ENCODE assay signal across 18 cellular contexts in the genomic region with DNA sequence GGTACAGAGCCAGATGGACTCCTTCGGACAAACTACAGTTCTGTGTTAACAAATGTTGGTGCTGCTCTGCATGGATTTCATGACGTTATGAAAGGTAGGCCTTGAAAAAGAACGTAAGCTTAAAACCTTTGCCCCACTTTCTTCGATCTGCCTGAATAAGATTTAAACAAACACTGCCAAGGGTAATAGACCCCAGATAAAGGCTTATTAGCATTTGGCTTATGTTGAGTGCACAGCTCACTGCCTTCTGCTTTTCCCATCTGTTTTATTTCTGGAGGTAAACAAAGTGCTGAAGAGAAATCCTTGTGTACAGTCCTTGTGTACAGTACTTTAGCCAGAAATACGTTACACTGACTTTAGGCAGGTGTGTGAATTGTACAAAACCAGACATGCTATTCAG. TPM values are rescaled to one million over a fixed set of nuclear protein-coding genes. Genes with fewer than 3 reads are reported as not detected.
DNase-seq lines count a peak whose midpoint lies in the region; TF ChIP-seq lines count a peak whose summit lies in the region.
"Had no signal": no experiment of that assay in that cellular context is flagged by ENCODE, and none has a peak within 500 bp of the region (broad histone marks: within the 10 kb centered on the region; RNA-seq: fewer than 3 reads in every experiment).

No MANE protein-coding gene starts in this region.

- POLR2A ChIA-PET in GM10248 (lab: Yijun Ruan, JAX), result no interaction called here

- H3K4me3 ChIP-seq in fibroblast of the aortic adventitia (ENCODE audit: low read depth, low read length) (no peak overlapping the region), rectal smooth muscle tissue (ENCODE audit: low read length) (no peak overlapping the region)
- H3K4me3 ChIP-seq: BLaER1 treated with 17β-estradiol and CSF1 and Interleukin-3, amounts not matched to agents 10 nM and 100 nM had no signal

- no peaks in the 10 kb centered on the region for H3K27me3 ChIP-seq in rectal smooth muscle tissue (ENCODE audit: control insufficient read depth, insufficient read depth, low read length)
- H3K27me3 ChIP-seq: BLaER1 treated with 17β-estradiol and CSF1 and Interleukin-3, amounts not matched to agents 10 nM and 100 nM had no signal

- TF ChIP-seq CTCF in fibroblast of the aortic adventitia (IDR thresholded peaks at IDR 0.05; ENCODE audit: insufficient read depth, low read length) (no peak), GM10248 (IDR thresholded peaks at IDR 0.05; ENCODE audit: control extremely low read depth, extremely low read depth, low read depth, missing control alignments) (no peak)

- CTCF ChIA-PET in GM10248 (lab: Yijun Ruan, JAX), result interaction anchor here (1.1 kb wide), 1 partner anchor 9 kb away, joined by 3 read pairs; no protein-coding TSS in a partner anchor

- H3K4me1 ChIP-seq in rectal smooth muscle tissue (ENCODE audit: control insufficient read depth, insufficient read depth, low read length), result peaks cover 50% of the 10 kb centered on the region

- H3K36me3 ChIP-seq in rectal smooth muscle tissue (ENCODE audit: control insufficient read depth, insufficient read depth, low read length), result no peaks in the 10 kb centered on the region

- H3K27ac ChIP-seq in rectal smooth muscle tissue (ENCODE audit: low read depth, low read length), result peak overlapping the region; percentile 90
- H3K27ac ChIP-seq: BLaER1 treated with 17β-estradiol and CSF1 and Interleukin-3, amounts not matched to agents 10 nM and 100 nM; epithelial cell of prostate had no signal

- no peak overlapping the region for H3K9ac ChIP-seq in rectal smooth muscle tissue (ENCODE audit: low read length)
- H3K9ac ChIP-seq: BLaER1 treated with 17β-estradiol and CSF1 and Interleukin-3, amounts not matched to agents 10 nM and 100 nM had no signal

- DNase-seq in DMS79 (lab: John Stamatoyannopoulos, UW), result peak; percentile 78
- peak; percentile 63 to 67 for DNase-seq in NCI-H526 (lab: John Stamatoyannopoulos, UW)
- DNase-seq in fibroblast of the aortic adventitia (ENCODE audit: low read depth), result peak; percentile 26
- no peak for DNase-seq in NCI-H2196 (lab: John Stamatoyannopoulos, UW; ENCODE audit: unreplicated experiment)
- DNase-seq in effector CD4-positive, alpha-beta T cell, result no peak
- DNase-seq in GM10248 (ENCODE audit: extremely low spot score), result no peak
- DNase-seq in AG08395 (ENCODE audit: low spot score), result no peak
- DNase-seq: activated CD4-positive, alpha-beta T cell treated with anti-CD3 and anti-CD28 coated beads, Interleukin-2, amount 10 ng/mL, durations not matched to agents 7 days and 5 days; HFFc6; NCI-H1436; PC-3; retina; stimulated activated CD4-positive, alpha-beta T cell treated with anti-CD3 and anti-CD28 coated beads, Interleukin-4, amount 100 ng/mL, for 24 hours; stimulated activated naive CD8-positive, alpha-beta T cell treated with anti-CD3 and anti-CD28 coated beads, Interleukin-15, Interleukin-2, amounts not matched to agents 100 U/mL and 50 U/mL, for 24 hours; T-helper 1 cell had no signal

RNA-seq across cellular contexts. Expression of a gene that starts 39.4 kb away (rescaled TPM):
- total RNA-seq in fibroblast of the aortic adventitia (ENCODE audit: low replicate concordance), result 21.9 and 52.3 TPM in 2 replicates

RNA-seq across cellular contexts. Expression of a gene that starts 50.0 kb away (rescaled TPM):
- total RNA-seq in fibroblast of the aortic adventitia (ENCODE audit: low replicate concordance), result 24.6 and 79.9 TPM in 2 replicates

Comparison
In these comparisons a context has a peak if more than half of its experiments do, and no peak if none do; other contexts are left out.
1. DNase-seq: peak in DMS79 (single experiment), NCI-H526 (2 of 2) and fibroblast of the aortic adventitia (single experiment); none in NCI-H2196 (single experiment), effector CD4-positive, alpha-beta T cell (single experiment), GM10248 (single experiment) and AG08395 (single experiment).